In the genomic region with DNA sequence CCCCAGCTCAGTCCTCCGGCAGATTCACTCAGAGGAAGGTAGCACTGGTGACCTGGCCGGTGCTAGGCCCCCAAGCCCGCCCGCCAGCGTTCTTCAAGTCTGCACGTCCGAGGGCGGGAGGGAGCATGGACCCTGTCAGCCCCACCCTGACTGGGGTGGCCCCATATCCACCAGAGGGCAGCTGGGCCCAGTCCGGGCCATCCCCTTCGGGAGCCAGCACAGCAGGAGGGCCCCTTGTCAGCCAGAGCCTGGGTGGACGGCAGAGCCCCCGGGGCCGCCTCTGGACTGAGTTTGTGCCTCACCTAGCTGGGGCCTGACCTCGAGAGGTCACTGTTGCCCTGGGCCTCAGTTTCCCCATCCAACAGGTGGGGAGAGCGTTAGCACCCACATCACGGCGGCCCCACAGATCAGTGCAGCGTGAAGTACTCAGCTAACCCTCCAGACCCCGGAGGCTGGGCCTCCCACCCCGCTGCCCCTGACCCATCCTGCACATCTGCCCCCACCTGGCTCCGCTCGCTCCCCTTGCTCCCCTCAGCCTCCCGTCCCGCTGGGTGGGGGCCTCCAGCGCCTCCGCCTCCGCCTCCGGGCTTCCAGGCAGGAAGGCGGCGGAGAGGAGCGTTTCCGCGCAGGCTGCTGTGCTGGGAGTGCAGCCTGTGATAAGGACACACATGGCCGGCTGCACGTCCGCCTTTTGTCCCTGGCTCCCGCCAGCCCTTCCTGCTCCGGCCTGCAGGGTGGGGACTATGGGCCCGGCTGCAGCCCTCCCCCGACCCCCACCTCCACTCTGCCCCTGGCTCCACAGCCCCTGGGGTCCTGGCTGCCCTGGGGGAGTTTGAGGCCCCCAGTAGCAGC, we compare ENCODE assay signal across 11 cellular contexts. TPM values are rescaled to one million over a fixed set of nuclear protein-coding genes. Genes with fewer than 3 reads are reported as not detected.
DNase-seq lines count a peak whose midpoint lies in the region; ATAC-seq and TF ChIP-seq lines count a peak whose summit lies in the region.
"Had no signal": no experiment of that assay in that cellular context is flagged by ENCODE, and none has a peak within 500 bp of the region (broad histone marks: within the 10 kb centered on the region; RNA-seq: fewer than 3 reads in every experiment).

No MANE protein-coding gene starts in this region.

- DNase-seq in activated naive CD8-positive, alpha-beta T cell treated with anti-CD3 and anti-CD28 coated beads, Interleukin-2, amount 10 ng/mL, durations not matched to agents 7 days and 5 days: peak; percentile 39
- no peak for DNase-seq in activated naive CD8-positive, alpha-beta T cell treated with anti-CD3 and anti-CD28 coated beads for 36 hours
- no peak for DNase-seq in esophagus muscularis mucosa (ENCODE audit: extremely low spot score)
- DNase-seq in mucosa of descending colon: peak in 2 of 3 donors; percentile 57 to 66
- peak in 1 of 2 donors; percentile 56 for DNase-seq in uterus
- DNase-seq in NK-92 treated with Interleukin-12 subunit alpha and Interleukin-12 subunit beta, amount 100 ng/mL, for 24 hours (lab: John Stamatoyannopoulos, UW): no peak
- no peak for DNase-seq in GM19238 (ENCODE audit: insufficient read length, low spot score)
- DNase-seq: occipital lobe had no signal

- peak overlapping the region; percentile 35 to 51 (median 36) for H3K4me3 ChIP-seq in esophagus muscularis mucosa
- H3K4me3 ChIP-seq in mucosa of descending colon: no peak overlapping the region
- H3K4me3 ChIP-seq in uterus: no peak overlapping the region

- ATAC-seq in activated naive CD8-positive, alpha-beta T cell treated with anti-CD3 and anti-CD28 coated beads, Interleukin-2, amount 10 ng/mL, durations not matched to agents 7 days and 5 days (ENCODE audit: low read depth): no peak
- ATAC-seq in mucosa of descending colon (peak; percentile 39), GM21390 (IDR thresholded peaks at IDR 0.05; ENCODE audit: unreplicated experiment) (no peak)
- ATAC-seq: activated CD4-positive, CD25-positive, alpha-beta regulatory T cell treated with anti-CD3 and anti-CD28 coated beads, Interleukin-2, amount 50 U/mL, for 24 hours had no signal

- TF ChIP-seq CTCF in esophagus muscularis mucosa (IDR thresholded peaks at IDR 0.05) (peak in 1 of 3 experiments; percentile 11), mucosa of descending colon (IDR thresholded peaks at IDR 0.05) (no peak), uterus (IDR thresholded peaks at IDR 0.05) (peak in 1 of 4 experiments; percentile 19)

- TF ChIP-seq POLR2A in esophagus muscularis mucosa (IDR thresholded peaks at IDR 0.05; ENCODE audit: low read depth): no peak
- TF ChIP-seq POLR2A in uterus (IDR thresholded peaks at IDR 0.05): no peak

- H3K27ac Mint-ChIP-seq in activated naive CD8-positive, alpha-beta T cell treated with anti-CD3 and anti-CD28 coated beads, Interleukin-2, amount 10 ng/mL, durations not matched to agents 7 days and 5 days: no peak overlapping the region
- no peak overlapping the region for H3K27ac Mint-ChIP-seq in activated naive CD8-positive, alpha-beta T cell treated with anti-CD3 and anti-CD28 coated beads for 36 hours

- POLR2A ChIA-PET in activated naive CD8-positive, alpha-beta T cell treated with anti-CD3 and anti-CD28 coated beads, Interleukin-2, amount 10 ng/mL, durations not matched to agents 7 days and 5 days (lab: Charles Lee): interaction anchor here (0.5 kb wide), 1 partner anchor 260 kb away, joined by 4 read pairs; no protein-coding TSS in a partner anchor

- no peaks in the 10 kb centered on the region for H3K4me1 Mint-ChIP-seq in activated naive CD8-positive, alpha-beta T cell treated with anti-CD3 and anti-CD28 coated beads, Interleukin-2, amount 10 ng/mL, durations not matched to agents 7 days and 5 days
- H3K4me1 Mint-ChIP-seq in activated naive CD8-positive, alpha-beta T cell treated with anti-CD3 and anti-CD28 coated beads for 36 hours: no peaks in the 10 kb centered on the region

- H3K4me1 ChIP-seq in esophagus muscularis mucosa (peaks cover 20 to 33% (median 29%) of the 10 kb centered on the region in 4 donors), mucosa of descending colon (ENCODE audit: low read depth) (peaks cover 11% of the 10 kb centered on the region), uterus (no peaks in the 10 kb centered on the region)

- no peak overlapping the region for H3K4me3 Mint-ChIP-seq in activated naive CD8-positive, alpha-beta T cell treated with anti-CD3 and anti-CD28 coated beads, Interleukin-2, amount 10 ng/mL, durations not matched to agents 7 days and 5 days
- H3K4me3 Mint-ChIP-seq in activated naive CD8-positive, alpha-beta T cell treated with anti-CD3 and anti-CD28 coated beads for 36 hours: no peak overlapping the region

- H3K9me3 ChIP-seq in esophagus muscularis mucosa (no peaks in the 10 kb centered on the region), mucosa of descending colon (no peaks in the 10 kb centered on the region), uterus (no peaks in the 10 kb centered on the region)

- intact Hi-C loops in esophagus muscularis mucosa (cut with DNase I) (no loop called here), mucosa of descending colon (cut with DNase I, micrococcal nuclease) (no loop called here), uterus (cut with DNase I; ENCODE audit: low total_unique reads) (no loop called here)

- peak; percentile 52 for TF ChIP-seq EP300 in esophagus muscularis mucosa (IDR thresholded peaks at IDR 0.05)

- WGBS in esophagus muscularis mucosa: 42% methylated on average over 30 of the region's 40 CpGs

- H3K27me3 Mint-ChIP-seq in activated naive CD8-positive, alpha-beta T cell treated with anti-CD3 and anti-CD28 coated beads, Interleukin-2, amount 10 ng/mL, durations not matched to agents 7 days and 5 days: peaks cover 51% of the 10 kb centered on the region
- peaks cover 41% of the 10 kb centered on the region for H3K27me3 Mint-ChIP-seq in activated naive CD8-positive, alpha-beta T cell treated with anti-CD3 and anti-CD28 coated beads for 36 hours

- no peaks in the 10 kb centered on the region for H3K36me3 Mint-ChIP-seq in activated naive CD8-positive, alpha-beta T cell treated with anti-CD3 and anti-CD28 coated beads, Interleukin-2, amount 10 ng/mL, durations not matched to agents 7 days and 5 days
- H3K36me3 Mint-ChIP-seq in activated naive CD8-positive, alpha-beta T cell treated with anti-CD3 and anti-CD28 coated beads for 36 hours: no peaks in the 10 kb centered on the region

- no peaks in the 10 kb centered on the region for H3K9me3 Mint-ChIP-seq in activated naive CD8-positive, alpha-beta T cell treated with anti-CD3 and anti-CD28 coated beads, Interleukin-2, amount 10 ng/mL, durations not matched to agents 7 days and 5 days
- no peaks in the 10 kb centered on the region for H3K9me3 Mint-ChIP-seq in activated naive CD8-positive, alpha-beta T cell treated with anti-CD3 and anti-CD28 coated beads for 36 hours

- H3K27me3 ChIP-seq in esophagus muscularis mucosa (peaks cover 0 to 45% (median 21%) of the 10 kb centered on the region in 4 donors), uterus (peaks cover 0 to 7% of the 10 kb centered on the region in 2 donors)

- peak overlapping the region; percentile 59 to 81 (median 66) for H3K27ac ChIP-seq in esophagus muscularis mucosa (replicated peaks in 1 of 4)
- H3K27ac ChIP-seq in uterus: peak overlapping the region; percentile 22 to 62

- no peaks in the 10 kb centered on the region for H3K36me3 ChIP-seq in esophagus muscularis mucosa
- H3K36me3 ChIP-seq in mucosa of descending colon (ENCODE audit: low read depth): no peaks in the 10 kb centered on the region
- H3K36me3 ChIP-seq in uterus: no peaks in the 10 kb centered on the region

RNA-seq across cellular contexts. Expression of a gene that starts 16.6 kb away (rescaled TPM):
- 1 to 10 TPM in 1 of 2 experiments, under 1 TPM in 1; 1.00 to 1.1 TPM for total RNA-seq in activated naive CD8-positive, alpha-beta T cell treated with anti-CD3 and anti-CD28 coated beads, Interleukin-2, amount 10 ng/mL, durations not matched to agents 7 days and 5 days
- 1 to 10 TPM in 1 of 2 experiments, under 1 TPM in 1; 0.94 to 1.2 TPM for total RNA-seq in activated naive CD8-positive, alpha-beta T cell treated with anti-CD3 and anti-CD28 coated beads for 36 hours
- total RNA-seq in esophagus muscularis mucosa (100 to 1,000 TPM in 1 of 4 donors, 10 to 100 TPM in 3; 33.2 to 134 (median 78.7) TPM), mucosa of descending colon (10 to 100 TPM; 15.9 to 43.4 (median 18.9) TPM), uterus (1,000 to 10,000 TPM in 1 of 4 donors, 100 to 1,000 TPM in 3; 119 to 1,791 (median 307) TPM)
- total RNA-seq: OCI-LY7 had no signal

RNA-seq across cellular contexts. Expression of a gene that starts 41.1 kb away (rescaled TPM):
- total RNA-seq in activated naive CD8-positive, alpha-beta T cell treated with anti-CD3 and anti-CD28 coated beads, Interleukin-2, amount 10 ng/mL, durations not matched to agents 7 days and 5 days: 10 to 100 TPM; 21.6 to 24.8 TPM
- total RNA-seq in activated naive CD8-positive, alpha-beta T cell treated with anti-CD3 and anti-CD28 coated beads for 36 hours: 10 to 100 TPM; 14.6 to 16.1 TPM
- total RNA-seq in esophagus muscularis mucosa: 10 to 100 TPM; 22.0 to 52.8 (median 39.3) TPM
- 100 to 1,000 TPM; 113 to 296 (median 152) TPM for total RNA-seq in mucosa of descending colon
- total RNA-seq in uterus: 10 to 100 TPM; 22.7 to 45.1 (median 38.6) TPM

Comparison
In these comparisons a context has a peak if more than half of its experiments do, and no peak if none do; other contexts are left out.
1. DNase-seq: peak in activated naive CD8-positive, alpha-beta T cell treated with anti-CD3 and anti-CD28 coated beads, Interleukin-2, amount 10 ng/mL, durations not matched to agents 7 days and 5 days (single experiment) and mucosa of descending colon (2 of 3); none in activated naive CD8-positive, alpha-beta T cell treated with anti-CD3 and anti-CD28 coated beads for 36 hours (single experiment), esophagus muscularis mucosa (single experiment), NK-92 treated with Interleukin-12 subunit alpha and Interleukin-12 subunit beta, amount 100 ng/mL, for 24 hours (single experiment) and GM19238 (single experiment).
2. H3K4me3 ChIP-seq: peak in esophagus muscularis mucosa (4 of 4); none in mucosa of descending colon (single experiment) and uterus (0 of 2).
3. RNA of a gene that starts 16.6 kb away (total RNA-seq): 119 to 1,791 TPM in uterus, 33.2 to 134 TPM in esophagus muscularis mucosa and 15.9 to 43.4 TPM in mucosa of descending colon; 0.94 to 1.2 TPM in activated naive CD8-positive, alpha-beta T cell treated with anti-CD3 and anti-CD28 coated beads for 36 hours and 1.00 to 1.1 TPM in activated naive CD8-positive, alpha-beta T cell treated with anti-CD3 and anti-CD28 coated beads, Interleukin-2, amount 10 ng/mL, durations not matched to agents 7 days and 5 days; every median in the first group is over 4 times any median in the second.